In genomic region chr6:27754408-27754782, GRCh38 we compare ENCODE assay signal across 8 cellular contexts.
A peak's percentile ranks its signal among the peaks of the same experiment; 100 is the strongest.
DNase-seq lines count a peak whose midpoint lies in the region; ATAC-seq and TF ChIP-seq lines count a peak whose summit lies in the region.

No MANE protein-coding gene starts in this region.

- peak overlapping the region; percentile 65 for H2AFZ ChIP-seq in parathyroid adenoma

- peaks cover 0 to 2% of the 10 kb centered on the region in 2 donors for H3K9me3 Mint-ChIP-seq in effector memory CD8-positive, alpha-beta T cell

- in situ Hi-C loops in KBM-7 (cut with MboI; ENCODE audit: low pct_unique_long_range_greater_than_20kb, low sequenced_read_pairs): no loop called here

- DNase-seq in OCI-M1 (lab: John Stamatoyannopoulos, UW) (peak; percentile 53), KBM-7 (no peak), GM19240 (ENCODE audit: insufficient read length, low spot score) (no peak), OCI-M2 (lab: John Stamatoyannopoulos, UW; ENCODE audit: unreplicated experiment) (no peak), left colon (no peak)
- DNase-seq in effector memory CD8-positive, alpha-beta T cell: no peak

- H3K27ac ChIP-seq in parathyroid adenoma: no peak overlapping the region

- H3K27ac Mint-ChIP-seq in effector memory CD8-positive, alpha-beta T cell: peak overlapping the region; percentile 97 to 99

- no peaks in the 10 kb centered on the region for H3K27me3 ChIP-seq in parathyroid adenoma (ENCODE audit: control insufficient read depth, insufficient read depth, low read length)

- H3K79me2 ChIP-seq in parathyroid adenoma: no peaks in the 10 kb centered on the region

- intact Hi-C loops in left colon (cut with DNase I, micrococcal nuclease): no loop called here

- H3K4me3 ChIP-seq in GM08714 (ENCODE audit: low read length): peak overlapping the region; percentile 39
- peak overlapping the region; percentile 70 for H3K4me3 ChIP-seq in parathyroid adenoma (ENCODE audit: low read depth, low read length)

- ATAC-seq in effector memory CD8-positive, alpha-beta T cell (replicated peaks): no peak
- ATAC-seq in left colon: no peak

- peak overlapping the region; percentile 79 to 99 for H3K4me3 Mint-ChIP-seq in effector memory CD8-positive, alpha-beta T cell

- H3K4me2 ChIP-seq in parathyroid adenoma (ENCODE audit: low read length): peak overlapping the region; percentile 91

- H3K27me3 Mint-ChIP-seq in effector memory CD8-positive, alpha-beta T cell: no peaks in the 10 kb centered on the region

- TF ChIP-seq CTCF in parathyroid adenoma (IDR thresholded peaks at IDR 0.05): no peak

- H3K4me1 Mint-ChIP-seq in effector memory CD8-positive, alpha-beta T cell (ENCODE audit: low read depth in 2 of 2): peaks cover 18 to 21% of the 10 kb centered on the region in 2 donors

- H3K4me1 ChIP-seq in parathyroid adenoma: no peaks in the 10 kb centered on the region

- H3K9me3 ChIP-seq in parathyroid adenoma (ENCODE audit: control insufficient read depth, low read length): no peaks in the 10 kb centered on the region

- H3K36me3 Mint-ChIP-seq in effector memory CD8-positive, alpha-beta T cell (ENCODE audit: insufficient read depth): peaks cover 25% of the 10 kb centered on the region

- no peaks in the 10 kb centered on the region for H3K36me3 ChIP-seq in parathyroid adenoma (ENCODE audit: control insufficient read depth, insufficient read depth, low read length)

- no peak overlapping the region for H3K9ac ChIP-seq in parathyroid adenoma
